ENCODE assay signal across 10 cellular contexts in the genomic region with DNA sequence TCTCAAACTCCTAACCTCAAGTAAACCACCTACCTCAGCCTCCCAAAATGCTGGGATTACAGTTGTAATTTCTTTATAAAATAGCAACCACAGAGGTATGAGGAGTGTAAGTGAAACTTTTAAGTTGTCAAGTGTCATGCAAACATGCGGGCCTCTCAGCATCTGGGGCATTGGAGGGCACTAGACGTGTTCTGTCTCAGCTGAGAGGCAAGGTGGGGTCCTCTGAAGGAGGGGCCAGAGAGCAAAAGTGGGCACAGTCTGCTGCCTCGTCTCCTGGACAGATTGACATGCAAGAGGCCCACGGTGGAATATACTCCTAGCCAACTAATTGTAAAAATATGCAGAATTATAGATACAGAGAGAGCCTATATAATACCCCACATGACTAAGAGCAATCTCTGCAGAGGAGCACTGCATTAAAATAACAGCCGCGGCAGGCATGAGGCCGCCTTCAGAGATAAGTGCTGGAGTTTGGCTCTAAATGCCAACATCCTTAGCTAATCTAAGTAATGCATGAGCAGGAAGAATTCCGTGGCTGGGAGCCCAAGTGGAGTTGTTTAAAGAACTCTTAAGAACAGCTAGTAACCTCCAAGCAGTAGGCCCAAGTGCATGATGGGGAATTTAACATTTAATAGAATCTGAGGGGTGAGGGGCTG.
A peak's percentile ranks its signal among the peaks of the same experiment; 100 is the strongest.
DNase-seq lines count a peak whose midpoint lies in the region; ATAC-seq and TF ChIP-seq lines count a peak whose summit lies in the region.
"Had no signal": no experiment of that assay in that cellular context is flagged by ENCODE, and none has a peak within 500 bp of the region (broad histone marks: within the 10 kb centered on the region; RNA-seq: fewer than 3 reads in every experiment).

No MANE protein-coding gene starts in this region.

- peak overlapping the region; percentile 85 for H3K27ac ChIP-seq in AG04450 (ENCODE audit: low read depth, low read length)

- ATAC-seq in HG02588 (IDR thresholded peaks at IDR 0.05; ENCODE audit: unreplicated experiment) (no peak), HG03108 (IDR thresholded peaks at IDR 0.05; ENCODE audit: unreplicated experiment) (no peak), GM21528 (IDR thresholded peaks at IDR 0.05; ENCODE audit: low FRiP score, unreplicated experiment) (no peak)

- DNase-seq in AG04450 (ENCODE audit: low read depth, low spot score): peak; percentile 92
- DNase-seq in NCI-H446 treated with DMSO at 0.1 percent for 48 hours (lab: John Stamatoyannopoulos, UW): peak; percentile 5
- DNase-seq in fibroblast of peridontal ligament (ENCODE audit: extremely low read depth): peak; percentile 91
- peak; percentile 92 for DNase-seq in non-pigmented ciliary epithelial cell (ENCODE audit: low read depth)
- no peak for DNase-seq in NCI-H510A treated with DMSO at 0.1 percent for 48 hours (lab: John Stamatoyannopoulos, UW)
- DNase-seq: activated CD4-positive, alpha-beta T cell treated with anti-CD3 and anti-CD28 coated beads, Interleukin-2, amount 50 U/mL, for 48 hours; midbrain had no signal

- H3K4me3 ChIP-seq in AG04450 (ENCODE audit: low read depth, low read length): no peak overlapping the region

- POLR2A ChIA-PET in AG04450 (lab: Yijun Ruan, JAX): interaction anchor here (0.9 to 1.9 kb wide), 3 partner anchors 13 to 127 kb away, joined by 3 to 7 read pairs (median 3); partner anchors contain the start of gene PIAS1

- no peak for TF ChIP-seq CTCF in AG04450 (IDR thresholded peaks at IDR 0.05; ENCODE audit: low read depth, low read length)

- no peaks in the 10 kb centered on the region for H3K27me3 ChIP-seq in AG04450 (ENCODE audit: control insufficient read depth, insufficient read depth, low read length)

- H3K9me3 ChIP-seq in AG04450 (ENCODE audit: control insufficient read depth, insufficient read depth, low read length): peaks cover 5% of the 10 kb centered on the region; the same call in 1 of the 2 replicates

- CTCF ChIA-PET in AG04450 (lab: Charles Lee): no interaction called here
